Comparison of ENCODE assay signal across 9 cellular contexts in the genomic region with DNA sequence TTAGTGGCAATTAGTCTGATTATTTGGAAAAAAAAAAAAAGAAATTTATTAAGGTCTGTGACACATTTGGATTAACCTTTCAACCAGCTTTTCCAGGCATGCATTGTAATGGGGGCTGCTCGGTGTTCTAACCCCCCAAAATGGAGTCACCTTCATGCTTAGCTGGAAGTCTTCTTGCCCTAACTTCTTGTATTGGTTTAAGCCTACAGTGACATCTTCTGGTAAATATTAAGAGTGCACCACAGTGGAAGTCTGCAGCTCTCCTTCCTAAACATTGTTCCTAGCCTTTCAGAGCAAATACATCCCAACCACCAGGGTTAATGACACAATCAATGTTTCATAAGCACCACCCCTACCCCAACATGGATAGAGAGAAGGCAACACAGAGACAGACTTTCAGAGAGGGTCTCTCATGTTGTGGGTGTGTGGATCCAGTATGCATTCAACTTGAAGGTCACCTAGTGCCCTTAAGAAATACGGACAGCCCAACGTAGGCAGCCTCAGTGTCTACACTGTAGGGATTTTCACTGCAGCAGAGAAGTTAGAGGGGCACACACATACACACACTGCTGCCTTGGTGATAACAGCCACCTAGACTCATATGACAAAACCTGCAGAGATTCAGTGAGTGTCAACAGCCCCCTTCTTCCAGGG.
A peak's percentile ranks its signal among the peaks of the same experiment; 100 is the strongest.
DNase-seq lines count a peak whose midpoint lies in the region; ATAC-seq and TF ChIP-seq lines count a peak whose summit lies in the region.
"Had no signal": no experiment of that assay in that cellular context is flagged by ENCODE, and none has a peak within 500 bp of the region (broad histone marks: within the 10 kb centered on the region; RNA-seq: fewer than 3 reads in every experiment).

No MANE protein-coding gene starts in this region.

- H3K4me3 Mint-ChIP-seq in chondrocyte (ENCODE audit: unreplicated experiment), result no peak overlapping the region

- no CpG with 5 or more reads among the region's 3 CpGs for WGBS in mesendoderm (ENCODE audit: extremely low coverage, insufficient coverage, low lambda C conversion rate)

- no peak overlapping the region for H4K8ac ChIP-seq in mesendoderm (ENCODE audit: low read depth, low read length)

- ATAC-seq in GM19395 (IDR thresholded peaks at IDR 0.05; ENCODE audit: unreplicated experiment) (peak; percentile 88), HG03565 (IDR thresholded peaks at IDR 0.05; ENCODE audit: unreplicated experiment) (no peak)

- no peak overlapping the region for H2BK15ac ChIP-seq in mesendoderm (replicated peaks; ENCODE audit: low read depth)

- H3K4ac ChIP-seq in mesendoderm (ENCODE audit: low read depth, low read length), result no peak overlapping the region

- H3K27me3 ChIP-seq in mesendoderm (ENCODE audit: insufficient read depth, low read length, poor library complexity), result no peaks in the 10 kb centered on the region
- H3K27me3 ChIP-seq: SJCRH30 had no signal

- peak; percentile 86 for TF ChIP-seq CTCF in chondrocyte (IDR thresholded peaks at IDR 0.05)

- no peak overlapping the region for H3K23ac ChIP-seq in mesendoderm (ENCODE audit: low read length)

- no peak overlapping the region for H3K27ac ChIP-seq in mesendoderm (ENCODE audit: low read depth, low read length)
- H3K27ac ChIP-seq: SJCRH30 had no signal

- no peak overlapping the region for H3K4me2 ChIP-seq in mesendoderm (ENCODE audit: low read length)

- no peak overlapping the region for H3K18ac ChIP-seq in mesendoderm (ENCODE audit: low read length)

- no peaks in the 10 kb centered on the region for H3K4me1 Mint-ChIP-seq in chondrocyte (ENCODE audit: low read depth)

- no peaks in the 10 kb centered on the region for H3K4me1 ChIP-seq in mesendoderm (ENCODE audit: control insufficient read depth, low read depth, low read length)
- H3K4me1 ChIP-seq: SJCRH30 had no signal

- H3K4me3 ChIP-seq in mesendoderm (ENCODE audit: low read length), result no peak overlapping the region
- H3K4me3 ChIP-seq: SJCRH30 had no signal

- H2AK5ac ChIP-seq in mesendoderm (ENCODE audit: low read length), result no peak overlapping the region

- no peak overlapping the region for H3K56ac ChIP-seq in mesendoderm (ENCODE audit: low read length)

- no peak overlapping the region for H3K27ac Mint-ChIP-seq in chondrocyte (ENCODE audit: unreplicated experiment)

- H3K79me2 ChIP-seq in mesendoderm (ENCODE audit: control insufficient read depth, insufficient read depth, low read length), result no peaks in the 10 kb centered on the region

- H2BK120ac ChIP-seq in mesendoderm (ENCODE audit: low read depth, low read length), result no peak overlapping the region

- H3K36me3 ChIP-seq in mesendoderm (ENCODE audit: control insufficient read depth, insufficient read depth, low read length), result no peaks in the 10 kb centered on the region
- H3K36me3 ChIP-seq: SJCRH30 had no signal

- H3K27me3 Mint-ChIP-seq in chondrocyte (ENCODE audit: low read depth), result no peaks in the 10 kb centered on the region

- H4K5ac ChIP-seq in mesendoderm (ENCODE audit: low read length), result no peak overlapping the region

- no peaks in the 10 kb centered on the region for H3K79me1 ChIP-seq in mesendoderm (ENCODE audit: low read length)

- H3K36me3 Mint-ChIP-seq in chondrocyte (ENCODE audit: low read depth), result no peaks in the 10 kb centered on the region

- no peak overlapping the region for H2BK5ac ChIP-seq in mesendoderm (ENCODE audit: low read length)

- DNase-seq in DMS 273 (lab: John Stamatoyannopoulos, UW; ENCODE audit: unreplicated experiment), result peak; percentile 61
- peak; percentile 22 for DNase-seq in NCI-H2107 (lab: John Stamatoyannopoulos, UW)
- no peak for DNase-seq in chondrocyte (ENCODE audit: low spot score)
- DNase-seq in mesendoderm, result peak; percentile 41
- DNase-seq in NCI-H524 treated with DMSO at 0.1 percent for 48 hours (lab: John Stamatoyannopoulos, UW), result no peak
- DNase-seq in SHP77 (lab: John Stamatoyannopoulos, UW), result no peak

- no peak overlapping the region for H3K9ac ChIP-seq in mesendoderm (ENCODE audit: low read length)

- no peaks in the 10 kb centered on the region for H3K9me3 Mint-ChIP-seq in chondrocyte (ENCODE audit: low read depth)

Comparison
In these comparisons a context has a peak if more than half of its experiments do, and no peak if none do; other contexts are left out.
1. DNase-seq: peak in DMS 273 (single experiment), NCI-H2107 (single experiment) and mesendoderm (single experiment); none in chondrocyte (single experiment), NCI-H524 treated with DMSO at 0.1 percent for 48 hours (single experiment) and SHP77 (0 of 2).